ENCODE assay signal across 1 cellular context in the genomic region with DNA sequence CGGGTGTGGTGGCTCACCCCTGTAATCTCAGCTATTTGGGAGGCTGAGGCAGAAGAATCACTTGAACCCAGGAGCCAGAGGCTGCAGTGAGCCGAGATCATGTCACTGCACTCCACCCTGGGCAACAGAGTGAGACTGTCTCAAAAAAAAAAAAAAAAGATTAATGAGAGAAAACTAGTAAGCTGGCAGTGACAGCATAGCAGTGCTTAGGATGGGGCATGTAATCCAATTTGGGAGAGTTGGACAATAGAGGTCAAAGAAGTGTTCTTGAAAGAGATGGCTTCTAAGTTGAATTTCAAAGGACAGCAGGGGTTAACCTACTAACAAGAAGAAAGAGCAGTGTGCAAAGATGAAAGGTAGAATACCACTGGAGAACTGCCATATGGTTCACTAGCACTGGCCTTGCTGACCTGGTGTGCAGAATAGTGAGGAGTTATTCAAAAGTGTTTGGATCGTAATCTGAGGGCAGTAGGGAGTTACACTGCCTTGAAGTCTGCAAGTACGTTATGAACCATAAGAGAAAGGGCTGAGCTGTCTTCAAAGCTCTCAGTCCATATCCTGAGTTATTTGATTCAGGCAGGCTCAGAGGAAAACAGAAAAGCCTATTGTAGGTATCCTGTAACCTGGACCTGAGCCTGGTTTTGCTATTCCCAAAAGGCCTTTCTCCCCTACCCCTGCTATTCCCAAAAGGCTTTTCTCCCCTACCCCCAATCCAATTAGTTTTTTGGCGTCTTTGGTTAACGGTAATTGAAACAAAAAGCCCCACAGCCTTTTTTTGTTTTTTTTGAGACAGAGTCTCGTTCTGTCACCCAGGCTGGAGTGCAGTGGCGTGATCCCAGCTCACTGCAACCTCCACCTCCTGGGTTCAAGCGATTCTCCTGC.
TF ChIP-seq lines count a peak whose summit lies in the region.

No MANE protein-coding gene starts in this region.

TF ChIP-seq in WTC11, 78 proteins besides CTCF, POLR2A, EP300 and RAD21 (continued from another document):
- TF ChIP-seq, protein P1, sequence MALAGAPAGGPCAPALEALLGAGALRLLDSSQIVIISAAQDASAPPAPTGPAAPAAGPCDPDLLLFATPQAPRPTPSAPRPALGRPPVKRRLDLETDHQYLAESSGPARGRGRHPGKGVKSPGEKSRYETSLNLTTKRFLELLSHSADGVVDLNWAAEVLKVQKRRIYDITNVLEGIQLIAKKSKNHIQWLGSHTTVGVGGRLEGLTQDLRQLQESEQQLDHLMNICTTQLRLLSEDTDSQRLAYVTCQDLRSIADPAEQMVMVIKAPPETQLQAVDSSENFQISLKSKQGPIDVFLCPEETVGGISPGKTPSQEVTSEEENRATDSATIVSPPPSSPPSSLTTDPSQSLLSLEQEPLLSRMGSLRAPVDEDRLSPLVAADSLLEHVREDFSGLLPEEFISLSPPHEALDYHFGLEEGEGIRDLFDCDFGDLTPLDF (CRISPR knock-in tag; IDR thresholded peaks at IDR 0.05) = no peak
- TF ChIP-seq, protein P2, sequence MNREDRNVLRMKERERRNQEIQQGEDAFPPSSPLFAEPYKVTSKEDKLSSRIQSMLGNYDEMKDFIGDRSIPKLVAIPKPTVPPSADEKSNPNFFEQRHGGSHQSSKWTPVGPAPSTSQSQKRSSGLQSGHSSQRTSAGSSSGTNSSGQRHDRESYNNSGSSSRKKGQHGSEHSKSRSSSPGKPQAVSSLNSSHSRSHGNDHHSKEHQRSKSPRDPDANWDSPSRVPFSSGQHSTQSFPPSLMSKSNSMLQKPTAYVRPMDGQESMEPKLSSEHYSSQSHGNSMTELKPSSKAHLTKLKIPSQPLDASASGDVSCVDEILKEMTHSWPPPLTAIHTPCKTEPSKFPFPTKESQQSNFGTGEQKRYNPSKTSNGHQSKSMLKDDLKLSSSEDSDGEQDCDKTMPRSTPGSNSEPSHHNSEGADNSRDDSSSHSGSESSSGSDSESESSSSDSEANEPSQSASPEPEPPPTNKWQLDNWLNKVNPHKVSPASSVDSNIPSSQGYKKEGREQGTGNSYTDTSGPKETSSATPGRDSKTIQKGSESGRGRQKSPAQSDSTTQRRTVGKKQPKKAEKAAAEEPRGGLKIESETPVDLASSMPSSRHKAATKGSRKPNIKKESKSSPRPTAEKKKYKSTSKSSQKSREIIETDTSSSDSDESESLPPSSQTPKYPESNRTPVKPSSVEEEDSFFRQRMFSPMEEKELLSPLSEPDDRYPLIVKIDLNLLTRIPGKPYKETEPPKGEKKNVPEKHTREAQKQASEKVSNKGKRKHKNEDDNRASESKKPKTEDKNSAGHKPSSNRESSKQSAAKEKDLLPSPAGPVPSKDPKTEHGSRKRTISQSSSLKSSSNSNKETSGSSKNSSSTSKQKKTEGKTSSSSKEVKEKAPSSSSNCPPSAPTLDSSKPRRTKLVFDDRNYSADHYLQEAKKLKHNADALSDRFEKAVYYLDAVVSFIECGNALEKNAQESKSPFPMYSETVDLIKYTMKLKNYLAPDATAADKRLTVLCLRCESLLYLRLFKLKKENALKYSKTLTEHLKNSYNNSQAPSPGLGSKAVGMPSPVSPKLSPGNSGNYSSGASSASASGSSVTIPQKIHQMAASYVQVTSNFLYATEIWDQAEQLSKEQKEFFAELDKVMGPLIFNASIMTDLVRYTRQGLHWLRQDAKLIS (CRISPR knock-in tag; IDR thresholded peaks at IDR 0.05; ENCODE audit: borderline replicate concordance) = no peak
- TF ChIP-seq NFATC4 (CRISPR knock-in tag; IDR thresholded peaks at IDR 0.05) (no peak), NR3C1 (CRISPR knock-in tag; conservative IDR thresholded peaks at IDR 0.05; ENCODE audit: low read depth) (no peak), ZNF416 (CRISPR knock-in tag; IDR thresholded peaks at IDR 0.05) (no peak), MXD4 (CRISPR knock-in tag; IDR thresholded peaks at IDR 0.05; ENCODE audit: borderline replicate concordance) (no peak), HMGA2 (CRISPR knock-in tag; IDR thresholded peaks at IDR 0.05) (no peak), NR2C2 (CRISPR knock-in tag; IDR thresholded peaks at IDR 0.05) (no peak)
- TF ChIP-seq, protein P3, sequence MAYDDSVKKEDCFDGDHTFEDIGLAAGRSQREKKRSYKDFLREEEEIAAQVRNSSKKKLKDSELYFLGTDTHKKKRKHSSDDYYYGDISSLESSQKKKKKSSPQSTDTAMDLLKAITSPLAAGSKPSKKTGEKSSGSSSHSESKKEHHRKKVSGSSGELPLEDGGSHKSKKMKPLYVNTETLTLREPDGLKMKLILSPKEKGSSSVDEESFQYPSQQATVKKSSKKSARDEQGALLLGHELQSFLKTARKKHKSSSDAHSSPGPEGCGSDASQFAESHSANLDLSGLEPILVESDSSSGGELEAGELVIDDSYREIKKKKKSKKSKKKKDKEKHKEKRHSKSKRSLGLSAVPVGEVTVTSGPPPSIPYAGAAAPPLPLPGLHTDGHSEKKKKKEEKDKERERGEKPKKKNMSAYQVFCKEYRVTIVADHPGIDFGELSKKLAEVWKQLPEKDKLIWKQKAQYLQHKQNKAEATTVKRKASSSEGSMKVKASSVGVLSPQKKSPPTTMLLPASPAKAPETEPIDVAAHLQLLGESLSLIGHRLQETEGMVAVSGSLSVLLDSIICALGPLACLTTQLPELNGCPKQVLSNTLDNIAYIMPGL (CRISPR knock-in tag; IDR thresholded peaks at IDR 0.05) = no peak
- TF ChIP-seq, protein P4, sequence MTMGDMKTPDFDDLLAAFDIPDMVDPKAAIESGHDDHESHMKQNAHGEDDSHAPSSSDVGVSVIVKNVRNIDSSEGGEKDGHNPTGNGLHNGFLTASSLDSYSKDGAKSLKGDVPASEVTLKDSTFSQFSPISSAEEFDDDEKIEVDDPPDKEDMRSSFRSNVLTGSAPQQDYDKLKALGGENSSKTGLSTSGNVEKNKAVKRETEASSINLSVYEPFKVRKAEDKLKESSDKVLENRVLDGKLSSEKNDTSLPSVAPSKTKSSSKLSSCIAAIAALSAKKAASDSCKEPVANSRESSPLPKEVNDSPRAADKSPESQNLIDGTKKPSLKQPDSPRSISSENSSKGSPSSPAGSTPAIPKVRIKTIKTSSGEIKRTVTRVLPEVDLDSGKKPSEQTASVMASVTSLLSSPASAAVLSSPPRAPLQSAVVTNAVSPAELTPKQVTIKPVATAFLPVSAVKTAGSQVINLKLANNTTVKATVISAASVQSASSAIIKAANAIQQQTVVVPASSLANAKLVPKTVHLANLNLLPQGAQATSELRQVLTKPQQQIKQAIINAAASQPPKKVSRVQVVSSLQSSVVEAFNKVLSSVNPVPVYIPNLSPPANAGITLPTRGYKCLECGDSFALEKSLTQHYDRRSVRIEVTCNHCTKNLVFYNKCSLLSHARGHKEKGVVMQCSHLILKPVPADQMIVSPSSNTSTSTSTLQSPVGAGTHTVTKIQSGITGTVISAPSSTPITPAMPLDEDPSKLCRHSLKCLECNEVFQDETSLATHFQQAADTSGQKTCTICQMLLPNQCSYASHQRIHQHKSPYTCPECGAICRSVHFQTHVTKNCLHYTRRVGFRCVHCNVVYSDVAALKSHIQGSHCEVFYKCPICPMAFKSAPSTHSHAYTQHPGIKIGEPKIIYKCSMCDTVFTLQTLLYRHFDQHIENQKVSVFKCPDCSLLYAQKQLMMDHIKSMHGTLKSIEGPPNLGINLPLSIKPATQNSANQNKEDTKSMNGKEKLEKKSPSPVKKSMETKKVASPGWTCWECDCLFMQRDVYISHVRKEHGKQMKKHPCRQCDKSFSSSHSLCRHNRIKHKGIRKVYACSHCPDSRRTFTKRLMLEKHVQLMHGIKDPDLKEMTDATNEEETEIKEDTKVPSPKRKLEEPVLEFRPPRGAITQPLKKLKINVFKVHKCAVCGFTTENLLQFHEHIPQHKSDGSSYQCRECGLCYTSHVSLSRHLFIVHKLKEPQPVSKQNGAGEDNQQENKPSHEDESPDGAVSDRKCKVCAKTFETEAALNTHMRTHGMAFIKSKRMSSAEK (CRISPR knock-in tag; IDR thresholded peaks at IDR 0.05; ENCODE audit: borderline replicate concordance) = no peak
- TF ChIP-seq, protein P5, sequence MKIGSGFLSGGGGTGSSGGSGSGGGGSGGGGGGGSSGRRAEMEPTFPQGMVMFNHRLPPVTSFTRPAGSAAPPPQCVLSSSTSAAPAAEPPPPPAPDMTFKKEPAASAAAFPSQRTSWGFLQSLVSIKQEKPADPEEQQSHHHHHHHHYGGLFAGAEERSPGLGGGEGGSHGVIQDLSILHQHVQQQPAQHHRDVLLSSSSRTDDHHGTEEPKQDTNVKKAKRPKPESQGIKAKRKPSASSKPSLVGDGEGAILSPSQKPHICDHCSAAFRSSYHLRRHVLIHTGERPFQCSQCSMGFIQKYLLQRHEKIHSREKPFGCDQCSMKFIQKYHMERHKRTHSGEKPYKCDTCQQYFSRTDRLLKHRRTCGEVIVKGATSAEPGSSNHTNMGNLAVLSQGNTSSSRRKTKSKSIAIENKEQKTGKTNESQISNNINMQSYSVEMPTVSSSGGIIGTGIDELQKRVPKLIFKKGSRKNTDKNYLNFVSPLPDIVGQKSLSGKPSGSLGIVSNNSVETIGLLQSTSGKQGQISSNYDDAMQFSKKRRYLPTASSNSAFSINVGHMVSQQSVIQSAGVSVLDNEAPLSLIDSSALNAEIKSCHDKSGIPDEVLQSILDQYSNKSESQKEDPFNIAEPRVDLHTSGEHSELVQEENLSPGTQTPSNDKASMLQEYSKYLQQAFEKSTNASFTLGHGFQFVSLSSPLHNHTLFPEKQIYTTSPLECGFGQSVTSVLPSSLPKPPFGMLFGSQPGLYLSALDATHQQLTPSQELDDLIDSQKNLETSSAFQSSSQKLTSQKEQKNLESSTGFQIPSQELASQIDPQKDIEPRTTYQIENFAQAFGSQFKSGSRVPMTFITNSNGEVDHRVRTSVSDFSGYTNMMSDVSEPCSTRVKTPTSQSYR (CRISPR knock-in tag; IDR thresholded peaks at IDR 0.05) = no peak
TF ChIP-seq in WTC11: peak in this region for 0.
